In the genomic region with DNA sequence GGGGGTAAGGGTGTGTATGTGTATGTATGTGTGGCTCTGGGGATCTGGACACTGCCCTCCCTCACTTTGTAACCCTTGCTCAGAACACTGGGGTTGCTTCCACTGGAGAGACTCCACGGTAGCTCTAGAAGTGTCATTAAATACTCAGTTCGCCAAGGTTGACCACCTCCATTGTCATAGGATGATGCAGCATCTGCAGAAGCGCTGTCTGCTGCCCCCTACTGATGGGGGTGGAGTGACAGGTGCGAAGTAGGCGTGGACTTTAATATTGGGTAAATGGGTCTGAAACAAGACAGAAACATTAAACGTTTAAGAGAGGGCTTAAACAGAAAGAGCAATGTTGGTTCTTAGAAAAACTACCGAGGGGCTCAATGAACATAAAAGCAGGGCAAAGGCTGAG, we compare ENCODE assay signal across 11 cellular contexts. TPM values are rescaled to one million over a fixed set of nuclear protein-coding genes. Genes with fewer than 3 reads are reported as not detected.
DNase-seq lines count a peak whose midpoint lies in the region; ATAC-seq and TF ChIP-seq lines count a peak whose summit lies in the region.
"Had no signal": no experiment of that assay in that cellular context is flagged by ENCODE, and none has a peak within 500 bp of the region (broad histone marks: within the 10 kb centered on the region; RNA-seq: fewer than 3 reads in every experiment).

No MANE protein-coding gene starts in this region.

- no peak for ATAC-seq in GM21367 (IDR thresholded peaks at IDR 0.05; ENCODE audit: unreplicated experiment)
- no peak for ATAC-seq in HG03139 (IDR thresholded peaks at IDR 0.05; ENCODE audit: unreplicated experiment)

- in situ Hi-C loops in SK-MEL-5 (cut with HindIII; ENCODE audit: low pct_unique_long_range_greater_than_20kb, low sequenced_read_pairs), result no loop called here

- 82 to 86% methylated on average over 7 of the region's 7 CpGs for WGBS in lower leg skin, 2 donors

- intact Hi-C loops in lower leg skin (cut with DNase I; ENCODE audit: low total_unique reads), result no loop called here

- H3K4me3 ChIP-seq in GM12865 (ENCODE audit: low read depth, low read length) (no peak overlapping the region), lower leg skin (ENCODE audit: low read depth, poor library complexity, severe bottlenecking) (no peak overlapping the region)
- H3K4me3 ChIP-seq: SK-N-MC had no signal

- no peak for TF ChIP-seq POLR2A in lower leg skin (IDR thresholded peaks at IDR 0.05)

- DNase-seq in GM12865 (ENCODE audit: low read depth) (peak; percentile 37), SK-MEL-5 (ENCODE audit: low read depth, low spot score) (peak; percentile 56), iPS-NIHi11 (ENCODE audit: low spot score) (peak; percentile 56), GDM1 (lab: John Stamatoyannopoulos, UW) (no peak), lower leg skin (ENCODE audit: low spot score in 2 of 2) (no peak)
- DNase-seq: Kasumi-1 had no signal

- H3K27ac ChIP-seq in C4-2B, result no peak overlapping the region
- H3K27ac ChIP-seq: SK-N-MC had no signal

- TF ChIP-seq CTCF in C4-2B (conservative IDR thresholded peaks at IDR 0.05) (peak; percentile 44), GM12865 (IDR thresholded peaks at IDR 0.05; ENCODE audit: insufficient read depth, low read depth, low read length, missing control alignments) (peak; percentile 33), lower leg skin (IDR thresholded peaks at IDR 0.05) (no peak)

RNA-seq across cellular contexts. Expression of a gene that starts 35.5 kb away (rescaled TPM):
- not detected in 2 replicates for total RNA-seq in SK-MEL-5 (2014; rRNA removed; shearing (Covaris generic))
- not detected in 2 replicates for polyA plus RNA-seq in SK-MEL-5 (2015; cell fraction: cytosol; rRNA removed)
- polyA plus RNA-seq in SK-MEL-5 (2015; cell fraction: nucleus; rRNA removed), result not detected in 2 replicates
- 10 to 100 TPM in 2 of 4 donors, 1 to 10 TPM in 2; 2.3 to 35.6 (median 10.8) TPM for total RNA-seq in lower leg skin
- total RNA-seq: activated T-helper 2 cell treated with anti-CD3 and anti-CD28 coated beads, Interferon-gamma antibody, Interleukin-2, Interleukin-4, amounts not matched to agents 10 μg/mL and 5 μg/mL and 100 μg/mL, durations not matched to agents 14 hours and 24 hours and 36 hours had no signal

Comparison
In these comparisons a context has a peak if more than half of its experiments do, and no peak if none do; other contexts are left out.
1. CTCF ChIP-seq: peak in C4-2B (single experiment) and GM12865 (single experiment); none in lower leg skin (0 of 3).
2. DNase-seq: peak in GM12865 (single experiment), SK-MEL-5 (single experiment) and iPS-NIHi11 (single experiment); none in GDM1 (single experiment) and lower leg skin (0 of 2).